18 cellular contexts compared by ENCODE assay signal in the genomic region with DNA sequence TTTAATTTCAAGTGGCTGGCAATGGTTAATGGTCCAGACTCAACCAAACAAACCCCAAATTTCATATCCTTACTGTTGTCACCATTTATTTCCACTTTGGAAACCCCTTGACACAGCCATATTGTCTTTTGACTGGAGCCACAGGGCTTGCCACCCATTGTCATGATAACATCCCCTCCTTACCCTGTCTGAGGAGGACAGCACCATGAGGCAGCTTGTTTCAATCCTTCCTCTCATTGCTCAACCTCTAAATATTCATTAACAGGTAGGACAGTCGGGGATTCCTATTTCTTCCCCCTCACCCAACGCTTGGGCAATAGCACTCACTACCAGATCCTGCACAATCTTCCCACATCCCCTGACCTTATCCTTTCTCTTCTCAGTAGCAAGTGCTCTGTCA.
"Had no signal": no experiment of that assay in that cellular context is flagged by ENCODE, and none has a peak within 500 bp of the region (broad histone marks: within the 10 kb centered on the region; RNA-seq: fewer than 3 reads in every experiment).

No MANE protein-coding gene starts in this region.

- H3K9me3 ChIP-seq: colonic mucosa, heart left ventricle, pancreas, stomach had no signal

- H3K9me3 Mint-ChIP-seq: mesothelial cell of epicardium, natural killer cell had no signal

- H3K27me3 Mint-ChIP-seq: progenitor cell of endocrine pancreas had no signal

- H3K27ac Mint-ChIP-seq: mesothelial cell of epicardium, natural killer cell, progenitor cell of endocrine pancreas had no signal

- H3K4me1 Mint-ChIP-seq: natural killer cell had no signal

- DNase-seq: colonic mucosa; dermis blood vessel endothelial cell; heart left ventricle; hippocampal formation; islet precursor cell; mammary epithelial cell; natural killer cell; occipital lobe; pancreas; retina; stimulated activated CD4-positive, alpha-beta T cell treated with anti-CD3 and anti-CD28 coated beads, Interleukin-2, amount 100 ng/mL, for 24 hours; stimulated activated CD4-positive, alpha-beta T cell treated with anti-CD3 and anti-CD28 coated beads, Interleukin-4, amount 100 ng/mL, for 4 hours; stimulated activated naive CD4-positive, alpha-beta T cell; stomach; trophoblast cell had no signal

- H3K36me3 Mint-ChIP-seq: mesothelial cell of epicardium, natural killer cell had no signal

- H3K4me3 Mint-ChIP-seq: mesothelial cell of epicardium, natural killer cell, neural crest cell had no signal

- H3K27me3 ChIP-seq: colonic mucosa, pancreas had no signal

- H3K4me1 ChIP-seq: colonic mucosa, heart left ventricle, pancreas, stomach had no signal

- H3K36me3 ChIP-seq: colonic mucosa, heart left ventricle, pancreas, stomach had no signal

- H3K27ac ChIP-seq: colonic mucosa, heart left ventricle, pancreas, stomach had no signal

- H3K4me3 ChIP-seq: colonic mucosa, heart left ventricle, pancreas, stomach had no signal
